ENCODE assay signal across 8 cellular contexts in the genomic region with DNA sequence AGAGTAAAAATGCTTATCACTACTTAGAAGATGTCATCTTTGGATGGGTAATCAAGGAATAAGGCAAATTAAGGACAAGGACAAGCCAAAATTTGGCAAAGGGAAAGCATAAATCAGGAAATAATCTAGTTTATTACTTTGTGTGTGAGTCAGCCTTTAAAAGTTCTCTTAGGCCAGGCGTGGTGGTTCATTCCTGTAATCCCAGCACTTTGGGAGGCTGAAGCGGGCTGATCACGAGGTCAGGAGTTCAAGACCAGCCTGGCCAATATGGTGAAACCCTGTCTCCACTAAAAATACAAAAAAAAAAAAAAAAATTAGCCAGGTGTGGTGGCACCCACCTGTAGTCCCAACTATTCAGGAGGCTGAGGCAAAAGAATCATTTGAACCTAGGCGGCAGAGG. TPM values are rescaled to one million over a fixed set of nuclear protein-coding genes. Genes with fewer than 3 reads are reported as not detected.
A peak's percentile ranks its signal among the peaks of the same experiment; 100 is the strongest.
DNase-seq lines count a peak whose midpoint lies in the region; ATAC-seq and TF ChIP-seq lines count a peak whose summit lies in the region.
"Not testable (repeated sequence)": the region's sequence is repeated elsewhere in the genome, so short reads cannot be mapped to it uniquely, and the experiment has no call there.

No MANE protein-coding gene starts in this region.

- not testable (repeated sequence) for H3K27ac ChIP-seq in CD8-positive, alpha-beta T cell (ENCODE audit: low read depth, low read length); endodermal cell (ENCODE audit: low read depth, low read length)

- peaks cover 30% of the 10 kb centered on the region for H3K4me1 Mint-ChIP-seq in CD8-positive, alpha-beta T cell (ENCODE audit: low read depth)
- peaks cover 34% of the 10 kb centered on the region for H3K4me1 Mint-ChIP-seq in HFFc6 (ENCODE audit: low read depth)
- peaks cover 25% of the 10 kb centered on the region for H3K4me1 Mint-ChIP-seq in activated B cell treated with CpG ODN at 0.5 μM for 24 hours
- H3K4me1 Mint-ChIP-seq in activated T-cell treated with anti-CD3 and anti-CD28 coated beads, Interleukin-2, amount 50 U/mL, for 24 hours (ENCODE audit: low read depth): peaks cover 30% of the 10 kb centered on the region
- H3K4me1 Mint-ChIP-seq in endodermal cell: not testable (repeated sequence)
- peaks cover 10 to 39% (median 37%) of the 10 kb centered on the region in 4 donors for H3K4me1 Mint-ChIP-seq in naive thymus-derived CD8-positive, alpha-beta T cell
- peaks cover 27% of the 10 kb centered on the region for H3K4me1 Mint-ChIP-seq in stimulated activated naive CD8-positive, alpha-beta T cell treated with anti-CD3 and anti-CD28 coated beads, Interleukin-15, Interleukin-2, amounts not matched to agents 100 ng/mL and 50 ng/mL, for 24 hours (ENCODE audit: low read depth)

- 91% methylated on average over 4 of the region's 4 CpGs for WGBS in endodermal cell (ENCODE audit: insufficient coverage in 1 of 2, insufficient read length in 1 of 2), 2 experiments

- not testable (repeated sequence) for TF ChIP-seq CTCF in CD8-positive, alpha-beta T cell (IDR thresholded peaks at IDR 0.05); HFFc6 (IDR thresholded peaks at IDR 0.05); activated B cell treated with CpG ODN at 0.5 μM for 24 hours (IDR thresholded peaks at IDR 0.05); endodermal cell (conservative IDR thresholded peaks at IDR 0.05)

- CTCF ChIA-PET in CD8-positive, alpha-beta T cell (lab: Charles Lee): interaction anchor here (0.7 to 9.3 kb wide), 4 partner anchors 13 to 1810 kb away, joined by 3 to 71 read pairs (median 6); no protein-coding TSS in a partner anchor
- CTCF ChIA-PET in activated B cell treated with CpG ODN at 0.5 μM for 24 hours (lab: Charles Lee): not testable (repeated sequence)

- not testable (repeated sequence) for H3K27me3 Mint-ChIP-seq in CD8-positive, alpha-beta T cell (ENCODE audit: low read depth); HFFc6 (ENCODE audit: insufficient read depth); activated B cell treated with CpG ODN at 0.5 μM for 24 hours; activated T-cell treated with anti-CD3 and anti-CD28 coated beads, Interleukin-2, amount 50 U/mL, for 24 hours; endodermal cell (ENCODE audit: insufficient read depth); naive thymus-derived CD8-positive, alpha-beta T cell; stimulated activated naive CD8-positive, alpha-beta T cell treated with anti-CD3 and anti-CD28 coated beads, Interleukin-15, Interleukin-2, amounts not matched to agents 100 ng/mL and 50 ng/mL, for 24 hours

- not testable (repeated sequence) for H3K9ac ChIP-seq in endodermal cell (ENCODE audit: extremely low read depth, low read length, poor library complexity, severe bottlenecking)

- POLR2A ChIA-PET in CD8-positive, alpha-beta T cell (lab: Charles Lee): not testable (repeated sequence)
- POLR2A ChIA-PET in activated B cell treated with CpG ODN at 0.5 μM for 24 hours (lab: Charles Lee): interaction anchor here (0.6 to 2.1 kb wide), 3 partner anchors 27 to 450 kb away, joined by 3 to 16 read pairs (median 4); a partner anchor contains a TSS
- POLR2A ChIA-PET in naive thymus-derived CD8-positive, alpha-beta T cell (lab: Charles Lee): interaction anchor here (0.6 to 3.1 kb wide), 3 partner anchors 9 to 66 kb away, joined by 4 to 24 read pairs (median 13); no protein-coding TSS in a partner anchor

- H3K4me3 ChIP-seq in CD8-positive, alpha-beta T cell (ENCODE audit: low read depth, low read length); endodermal cell (ENCODE audit: low read length): not testable (repeated sequence)

- not testable (repeated sequence) for H3K9me3 ChIP-seq in CD8-positive, alpha-beta T cell (ENCODE audit: low read length); endodermal cell (ENCODE audit: control insufficient read depth, low read length)

- not testable (repeated sequence) for DNase-seq in CD8-positive, alpha-beta T cell; HFFc6; activated B cell treated with CpG ODN at 0.5 μM for 24 hours; activated T-cell treated with anti-CD3 and anti-CD28 coated beads, Interleukin-2, amount 50 U/mL, for 24 hours; activated naive CD4-positive, alpha-beta T cell treated with anti-CD3 and anti-CD28 coated beads, Interleukin-2, amount 50 U/mL, for 72 hours (ENCODE audit: low spot score in 2 of 2); endodermal cell; naive thymus-derived CD8-positive, alpha-beta T cell

- not testable (repeated sequence) for H3K9me3 Mint-ChIP-seq in CD8-positive, alpha-beta T cell; HFFc6; activated B cell treated with CpG ODN at 0.5 μM for 24 hours; activated T-cell treated with anti-CD3 and anti-CD28 coated beads, Interleukin-2, amount 50 U/mL, for 24 hours; activated naive CD4-positive, alpha-beta T cell treated with anti-CD3 and anti-CD28 coated beads, Interleukin-2, amount 50 U/mL, for 72 hours; endodermal cell; naive thymus-derived CD8-positive, alpha-beta T cell; stimulated activated naive CD8-positive, alpha-beta T cell treated with anti-CD3 and anti-CD28 coated beads, Interleukin-15, Interleukin-2, amounts not matched to agents 100 ng/mL and 50 ng/mL, for 24 hours

- H3K36me3 ChIP-seq in CD8-positive, alpha-beta T cell (ENCODE audit: insufficient read depth, low read length): peaks cover 16% of the 10 kb centered on the region
- peaks cover 18% of the 10 kb centered on the region for H3K36me3 ChIP-seq in endodermal cell (ENCODE audit: control insufficient read depth, insufficient read depth, low read length)

- intact Hi-C loops in CD8-positive, alpha-beta T cell (cut with DNase I, micrococcal nuclease): loop anchor here (2.0 to 10.0 kb wide), 9 partner anchors 55 to 1213 kb away; a partner anchor contains a TSS
- intact Hi-C loops in activated B cell treated with CpG ODN at 0.5 μM for 24 hours (cut with micrococcal nuclease): loop anchor here (5.0 kb wide), 3 partner anchors 65 to 805 kb away; a partner anchor contains a TSS

- H3K4me3 Mint-ChIP-seq in CD8-positive, alpha-beta T cell: peak overlapping the region; percentile 98
- H3K4me3 Mint-ChIP-seq in HFFc6: 0 out of 2 replicates have a peak overlapping the region, but pooled peaks have one; percentile 100
- H3K4me3 Mint-ChIP-seq in activated B cell treated with CpG ODN at 0.5 μM for 24 hours: peak overlapping the region; percentile 100
- peak overlapping the region; percentile 99 for H3K4me3 Mint-ChIP-seq in activated T-cell treated with anti-CD3 and anti-CD28 coated beads, Interleukin-2, amount 50 U/mL, for 24 hours
- peak overlapping the region; percentile 97 for H3K4me3 Mint-ChIP-seq in endodermal cell
- H3K4me3 Mint-ChIP-seq in naive thymus-derived CD8-positive, alpha-beta T cell: peak overlapping the region in 7 of 10 donors; percentile 76 to 99 (median 99)
- H3K4me3 Mint-ChIP-seq in stimulated activated naive CD8-positive, alpha-beta T cell treated with anti-CD3 and anti-CD28 coated beads, Interleukin-15, Interleukin-2, amounts not matched to agents 100 ng/mL and 50 ng/mL, for 24 hours: peak overlapping the region; percentile 93

- H3K27me3 ChIP-seq in CD8-positive, alpha-beta T cell (ENCODE audit: insufficient read depth, low read length); endodermal cell (ENCODE audit: control insufficient read depth, insufficient read depth, low read length, poor library complexity, severe bottlenecking): not testable (repeated sequence)

- H3K36me3 Mint-ChIP-seq in CD8-positive, alpha-beta T cell: peaks cover 21% of the 10 kb centered on the region
- not testable (repeated sequence) for H3K36me3 Mint-ChIP-seq in HFFc6 (ENCODE audit: low read depth)
- H3K36me3 Mint-ChIP-seq in activated B cell treated with CpG ODN at 0.5 μM for 24 hours (ENCODE audit: low read depth) (peaks cover 24% of the 10 kb centered on the region), endodermal cell (ENCODE audit: low read depth) (peaks cover 13% of the 10 kb centered on the region)
- H3K36me3 Mint-ChIP-seq in activated T-cell treated with anti-CD3 and anti-CD28 coated beads, Interleukin-2, amount 50 U/mL, for 24 hours (ENCODE audit: low read depth): peaks cover 33% of the 10 kb centered on the region
- H3K36me3 Mint-ChIP-seq in activated naive CD4-positive, alpha-beta T cell treated with anti-CD3 and anti-CD28 coated beads, Interleukin-2, amount 50 U/mL, for 72 hours: peaks cover 14 to 17% of the 10 kb centered on the region in 2 donors
- H3K36me3 Mint-ChIP-seq in naive thymus-derived CD8-positive, alpha-beta T cell: peaks cover 0 to 16% (median 5%) of the 10 kb centered on the region in 3 donors
- H3K36me3 Mint-ChIP-seq in stimulated activated naive CD8-positive, alpha-beta T cell treated with anti-CD3 and anti-CD28 coated beads, Interleukin-15, Interleukin-2, amounts not matched to agents 100 ng/mL and 50 ng/mL, for 24 hours (ENCODE audit: low read depth): peaks cover 19% of the 10 kb centered on the region

- ATAC-seq in CD8-positive, alpha-beta T cell; activated B cell treated with CpG ODN at 0.5 μM for 24 hours (ENCODE audit: low read depth); activated naive CD4-positive, alpha-beta T cell treated with anti-CD3 and anti-CD28 coated beads, Interleukin-2, amount 50 U/mL, for 72 hours; naive thymus-derived CD8-positive, alpha-beta T cell: not testable (repeated sequence)

- H3K27ac Mint-ChIP-seq in CD8-positive, alpha-beta T cell: peak overlapping the region; percentile 71
- not testable (repeated sequence) for H3K27ac Mint-ChIP-seq in HFFc6, activated B cell treated with CpG ODN at 0.5 μM for 24 hours, endodermal cell
- H3K27ac Mint-ChIP-seq in activated T-cell treated with anti-CD3 and anti-CD28 coated beads, Interleukin-2, amount 50 U/mL, for 24 hours: peak overlapping the region; percentile 99
- H3K27ac Mint-ChIP-seq in activated naive CD4-positive, alpha-beta T cell treated with anti-CD3 and anti-CD28 coated beads, Interleukin-2, amount 50 U/mL, for 72 hours: peak overlapping the region; percentile 53 to 96
- H3K27ac Mint-ChIP-seq in naive thymus-derived CD8-positive, alpha-beta T cell: peak overlapping the region in 8 of 10 donors; percentile 27 to 98 (median 61)
- peak overlapping the region; percentile 1 for H3K27ac Mint-ChIP-seq in stimulated activated naive CD8-positive, alpha-beta T cell treated with anti-CD3 and anti-CD28 coated beads, Interleukin-15, Interleukin-2, amounts not matched to agents 100 ng/mL and 50 ng/mL, for 24 hours

- H3K4me1 ChIP-seq in CD8-positive, alpha-beta T cell (ENCODE audit: insufficient read depth, low read length): peaks cover 29% of the 10 kb centered on the region
- H3K4me1 ChIP-seq in endodermal cell (ENCODE audit: control insufficient read depth, insufficient read depth, low read length): not testable (repeated sequence)

RNA-seq across cellular contexts. Expression of a gene that starts 1.7 kb away (rescaled TPM):
- total RNA-seq in CD8-positive, alpha-beta T cell: 10 to 100 TPM; 74.0 to 81.6 TPM
- total RNA-seq in HFFc6 (2021; fragmentation: NEBNext Ultra II Directional; extraction: Animal tissue kit (Norgen Biotek cat#: 25700)): 10 to 100 TPM; 18.4 to 23.7 (median 21.7) TPM
- 70.1 and 87.0 TPM in 2 replicates for total RNA-seq in activated B cell treated with CpG ODN at 0.5 μM for 24 hours
- total RNA-seq in activated naive CD4-positive, alpha-beta T cell treated with anti-CD3 and anti-CD28 coated beads, Interleukin-2, amount 50 U/mL, for 72 hours: 100 to 1,000 TPM in 1 of 2 donors, 10 to 100 TPM in 1; 75.4 to 114 TPM
- 10 to 100 TPM; 52.8 to 58.8 TPM for total RNA-seq in endodermal cell
- 26.9 TPM for polyA plus RNA-seq in endodermal cell (2013, experiment 1 of 2)
- polyA plus RNA-seq in endodermal cell (2013, experiment 2 of 2): 23.6 TPM
- total RNA-seq in naive thymus-derived CD8-positive, alpha-beta T cell: 100 to 1,000 TPM; 117 to 121 TPM
- 10 to 100 TPM; 28.7 to 33.3 (median 32.1) TPM for polyA plus RNA-seq in naive thymus-derived CD8-positive, alpha-beta T cell
